ENCODE assay signal across 7 cellular contexts in the genomic region with DNA sequence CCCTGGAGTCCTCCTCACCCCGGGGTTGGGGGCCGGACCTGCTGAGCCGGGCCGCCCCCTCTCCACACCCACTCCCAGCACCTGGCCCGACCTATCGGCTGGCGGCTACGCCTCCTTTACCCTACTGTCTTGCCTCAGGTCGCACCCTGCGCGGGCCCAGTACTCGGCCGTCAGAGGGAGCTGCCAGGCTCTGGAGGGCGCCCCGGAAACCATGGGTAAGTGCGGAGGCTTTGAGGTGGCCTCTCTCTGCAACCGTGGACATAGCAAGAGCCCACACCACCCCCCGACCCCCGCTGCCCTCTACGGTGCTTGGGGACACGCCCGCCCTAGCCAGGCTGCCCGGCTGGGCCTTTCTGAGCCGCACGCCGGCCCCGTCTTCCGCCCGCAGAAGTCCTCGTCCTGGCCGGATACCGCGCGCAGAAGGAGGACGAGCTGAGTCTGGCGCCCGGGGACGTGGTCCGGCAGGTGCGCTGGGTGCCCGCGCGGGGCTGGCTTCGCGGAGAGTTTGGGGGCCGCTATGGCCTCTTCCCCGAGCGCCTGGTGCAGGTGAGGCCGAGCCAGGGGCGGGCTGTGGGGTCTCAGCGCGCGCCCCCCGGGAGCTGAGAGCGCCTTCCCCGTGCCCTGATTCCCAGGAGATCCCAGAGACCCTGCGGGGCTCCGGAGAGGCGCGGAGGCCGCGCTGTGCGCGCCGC. TPM values are rescaled to one million over a fixed set of nuclear protein-coding genes. Genes with fewer than 3 reads are reported as not detected.
DNase-seq lines count a peak whose midpoint lies in the region; ATAC-seq and TF ChIP-seq lines count a peak whose summit lies in the region.

A gene (plus strand): TSS at position 159 of the 692 bp plus-strand sequence. CDS start 53 bp downstream, at position 212.

- H3K27me3 Mint-ChIP-seq in natural killer cell treated with Interleukin-12 subunit alpha and Interleukin-12 subunit beta and Interleukin-15 and Interleukin-18, amount 100 ng/mL, for 72 hours = no peaks in the 10 kb centered on the region

- H3K4me1 Mint-ChIP-seq in natural killer cell treated with Interleukin-12 subunit alpha and Interleukin-12 subunit beta and Interleukin-15 and Interleukin-18, amount 100 ng/mL, for 72 hours (ENCODE audit: low read depth in 2 of 2) = peaks cover 6 to 14% of the 10 kb centered on the region in 2 donors

- peak; percentile 66 for DNase-seq in GM13976 (ENCODE audit: low spot score)
- DNase-seq in HFF-Myc (ENCODE audit: extremely low read depth, low read depth) = no peak
- DNase-seq in NCI-H1092 (lab: John Stamatoyannopoulos, UW) = peak; percentile 33
- DNase-seq in activated CD4-positive, alpha-beta T cell treated with anti-CD3 and anti-CD28 coated beads, Interleukin-2, amount 50 U/mL, for 48 hours = peak; percentile 60 to 69
- DNase-seq in epithelial cell of prostate (ENCODE audit: low read depth, low spot score) = no peak
- no peak for DNase-seq in natural killer cell treated with Interleukin-12 subunit alpha and Interleukin-12 subunit beta and Interleukin-15 and Interleukin-18, amount 100 ng/mL, for 72 hours (ENCODE audit: low spot score)
- DNase-seq in SKM-1 (lab: John Stamatoyannopoulos, UW; ENCODE audit: unreplicated experiment) = no peak

- peak within 1 kb of the TSS; percentile 90 for H3K4me3 Mint-ChIP-seq in natural killer cell treated with Interleukin-12 subunit alpha and Interleukin-12 subunit beta and Interleukin-15 and Interleukin-18, amount 100 ng/mL, for 72 hours

- ATAC-seq in natural killer cell treated with Interleukin-12 subunit alpha and Interleukin-12 subunit beta and Interleukin-15 and Interleukin-18, amount 100 ng/mL, for 72 hours = peak; percentile 58 to 64

- peak within 1 kb of the TSS; percentile 63 to 88 for H3K27ac Mint-ChIP-seq in natural killer cell treated with Interleukin-12 subunit alpha and Interleukin-12 subunit beta and Interleukin-15 and Interleukin-18, amount 100 ng/mL, for 72 hours

- in situ Hi-C loops in GM13976 (cut with MboI; ENCODE audit: low sequenced_read_pairs, unreplicated experiment) = no loop called here

- no peaks in the 10 kb centered on the region for H3K9me3 Mint-ChIP-seq in natural killer cell treated with Interleukin-12 subunit alpha and Interleukin-12 subunit beta and Interleukin-15 and Interleukin-18, amount 100 ng/mL, for 72 hours

- peak within 1 kb of the TSS; percentile 92 for H3K27ac ChIP-seq in epithelial cell of prostate

- peak within 1 kb of the TSS; percentile 47 for H3K4me3 ChIP-seq in HFF-Myc (replicated peaks; ENCODE audit: low read depth, low read length)

- peaks cover 17% of the 10 kb centered on the region for H3K36me3 Mint-ChIP-seq in natural killer cell treated with Interleukin-12 subunit alpha and Interleukin-12 subunit beta and Interleukin-15 and Interleukin-18, amount 100 ng/mL, for 72 hours

- TF ChIP-seq CTCF in GM13976 (IDR thresholded peaks at IDR 0.05; ENCODE audit: borderline replicate concordance, control extremely low read depth, extremely low read depth, insufficient read depth, missing control alignments) = peak; percentile 29
- TF ChIP-seq CTCF in HFF-Myc (IDR thresholded peaks at IDR 0.05; ENCODE audit: low read depth, low read length, missing control alignments) = no peak

RNA-seq across cellular contexts. Expression of the gene that starts here (rescaled TPM):
- total RNA-seq in natural killer cell treated with Interleukin-12 subunit alpha and Interleukin-12 subunit beta and Interleukin-15 and Interleukin-18, amount 100 ng/mL, for 72 hours = 10 to 100 TPM; 12.6 to 18.6 TPM

Comparison
In these comparisons a context has a peak if more than half of its experiments do, and no peak if none do; other contexts are left out.
1. DNase-seq: peak in GM13976 (single experiment), NCI-H1092 (single experiment) and activated CD4-positive, alpha-beta T cell treated with anti-CD3 and anti-CD28 coated beads, Interleukin-2, amount 50 U/mL, for 48 hours (2 of 2); none in HFF-Myc (single experiment), epithelial cell of prostate (single experiment), natural killer cell treated with Interleukin-12 subunit alpha and Interleukin-12 subunit beta and Interleukin-15 and Interleukin-18, amount 100 ng/mL, for 72 hours (single experiment) and SKM-1 (single experiment).